In genomic region chr22:26945565-26945964, GRCh38 we compare ENCODE assay signal across 3 cellular contexts.
"Had no signal": no experiment of that assay in that cellular context is flagged by ENCODE, and none has a peak within 500 bp of the region (broad histone marks: within the 10 kb centered on the region; RNA-seq: fewer than 3 reads in every experiment).

No MANE protein-coding gene starts in this region.

- ATAC-seq: GM12878 had no signal

- H3K4me3 ChIP-seq: GM12878 had no signal

- DNase-seq: GDM1, GF-D8 had no signal
